In genomic region chr16:30951785-30952184, GRCh38 we compare ENCODE assay signal across 13 cellular contexts. TPM values are rescaled to one million over a fixed set of nuclear protein-coding genes. Genes with fewer than 3 reads are reported as not detected.
DNase-seq lines count a peak whose midpoint lies in the region; ATAC-seq and TF ChIP-seq lines count a peak whose summit lies in the region.
"Had no signal": no experiment of that assay in that cellular context is flagged by ENCODE, and none has a peak within 500 bp of the region (broad histone marks: within the 10 kb centered on the region; RNA-seq: fewer than 3 reads in every experiment).

No MANE protein-coding gene starts in this region.

- peaks cover 9% of the 10 kb centered on the region for H3K79me2 ChIP-seq in neural progenitor cell (ENCODE audit: low read depth)

- H4K20me1 ChIP-seq in neural progenitor cell (ENCODE audit: low read depth) = peaks cover 11% of the 10 kb centered on the region

- H3K9me3 ChIP-seq in neural progenitor cell (ENCODE audit: low read depth) = no peaks in the 10 kb centered on the region

- H3K9me3 Mint-ChIP-seq in natural killer cell (no peaks in the 10 kb centered on the region), neural progenitor cell (no peaks in the 10 kb centered on the region)
- no peaks in the 10 kb centered on the region for H3K9me3 Mint-ChIP-seq in natural killer cell treated with Interleukin-12 subunit alpha and Interleukin-12 subunit beta and Interleukin-15 and Interleukin-18, amount 100 ng/mL, for 72 hours
- H3K9me3 Mint-ChIP-seq: T-helper 2 cell treated with Interferon-gamma antibody and Interleukin-4, amounts not matched to agents 5 μg/mL and 100 μg/mL, for 36 hours had no signal

- peaks cover 42% of the 10 kb centered on the region for H3F3A ChIP-seq in neural progenitor cell (ENCODE audit: low read depth)

- H3K4me1 ChIP-seq in neural progenitor cell = peaks cover 19% of the 10 kb centered on the region

- H3K4me1 Mint-ChIP-seq in natural killer cell = peaks cover 16 to 28% of the 10 kb centered on the region in 2 donors
- peaks cover 18 to 19% of the 10 kb centered on the region in 2 donors for H3K4me1 Mint-ChIP-seq in natural killer cell treated with Interleukin-12 subunit alpha and Interleukin-12 subunit beta and Interleukin-15 and Interleukin-18, amount 100 ng/mL, for 72 hours (ENCODE audit: low read depth in 2 of 2)
- H3K4me1 Mint-ChIP-seq in neural progenitor cell = peaks cover 27% of the 10 kb centered on the region

- H3K4me3 ChIP-seq in fibroblast of mammary gland (ENCODE audit: control insufficient read depth, low read depth, low read length) (no peak overlapping the region), neural progenitor cell (no peak overlapping the region)

- no peak for DNase-seq in natural killer cell
- no peak for DNase-seq in natural killer cell treated with Interleukin-12 subunit alpha and Interleukin-12 subunit beta and Interleukin-15 and Interleukin-18, amount 100 ng/mL, for 72 hours (ENCODE audit: low spot score)
- peak; percentile 75 for DNase-seq in fibroblast of mammary gland (ENCODE audit: low read depth)
- DNase-seq in neural progenitor cell (ENCODE audit: low spot score) = no peak
- DNase-seq in superior temporal gyrus (ENCODE audit: extremely low spot score) = no peak
- no peak for DNase-seq in hepatic stellate cell (ENCODE audit: low spot score)
- DNase-seq in OCI-M1 (lab: John Stamatoyannopoulos, UW) = no peak
- DNase-seq in cerebellar nuclear complex (lab: John Stamatoyannopoulos, UW) = no peak
- DNase-seq: activated CD8-positive, alpha-beta memory T cell treated with anti-CD3 and anti-CD28 coated beads for 24 hours; activated naive CD4-positive, alpha-beta T cell treated with anti-CD3 and anti-CD28 coated beads, Interleukin-2, amount 50 U/mL, for 16 hours; effector CD4-positive, alpha-beta T cell; KG1 had no signal

- TF ChIP-seq CTCF in natural killer cell (IDR thresholded peaks at IDR 0.05) = no peak
- no peak for TF ChIP-seq CTCF in fibroblast of mammary gland (conservative IDR thresholded peaks at IDR 0.05; ENCODE audit: control insufficient read depth, insufficient read depth, low read depth, low read length)
- TF ChIP-seq CTCF in neural progenitor cell (IDR thresholded peaks at IDR 0.05) = no peak

- H3K27me3 Mint-ChIP-seq in natural killer cell (ENCODE audit: low read depth in 2 of 2) = no peaks in the 10 kb centered on the region
- H3K27me3 Mint-ChIP-seq in natural killer cell treated with Interleukin-12 subunit alpha and Interleukin-12 subunit beta and Interleukin-15 and Interleukin-18, amount 100 ng/mL, for 72 hours = no peaks in the 10 kb centered on the region
- H3K27me3 Mint-ChIP-seq in neural progenitor cell (ENCODE audit: insufficient read depth, low read depth) = peaks cover 7% of the 10 kb centered on the region

- no peak overlapping the region for H2AFZ ChIP-seq in neural progenitor cell (replicated peaks)

- no peaks in the 10 kb centered on the region for H3K36me3 ChIP-seq in neural progenitor cell

- no peaks in the 10 kb centered on the region for H3K36me3 Mint-ChIP-seq in natural killer cell
- no peaks in the 10 kb centered on the region for H3K36me3 Mint-ChIP-seq in natural killer cell treated with Interleukin-12 subunit alpha and Interleukin-12 subunit beta and Interleukin-15 and Interleukin-18, amount 100 ng/mL, for 72 hours
- H3K36me3 Mint-ChIP-seq in neural progenitor cell = no peaks in the 10 kb centered on the region

- ATAC-seq in natural killer cell = no peak
- ATAC-seq in natural killer cell treated with Interleukin-12 subunit alpha and Interleukin-12 subunit beta and Interleukin-15 and Interleukin-18, amount 100 ng/mL, for 72 hours = no peak

- peak overlapping the region in 1 of 2 donors; percentile 42 for H3K27ac Mint-ChIP-seq in natural killer cell
- H3K27ac Mint-ChIP-seq in natural killer cell treated with Interleukin-12 subunit alpha and Interleukin-12 subunit beta and Interleukin-15 and Interleukin-18, amount 100 ng/mL, for 72 hours = no peak overlapping the region
- peak overlapping the region; percentile 17 for H3K27ac Mint-ChIP-seq in neural progenitor cell
- H3K27ac Mint-ChIP-seq: T-helper 2 cell treated with Interferon-gamma antibody and Interleukin-4, amounts not matched to agents 5 μg/mL and 100 μg/mL, for 36 hours had no signal

- H3K4me2 ChIP-seq in neural progenitor cell = no peak overlapping the region

- H3K4me3 Mint-ChIP-seq in natural killer cell (peak overlapping the region; percentile 25), neural progenitor cell (no peak overlapping the region)
- H3K4me3 Mint-ChIP-seq in natural killer cell treated with Interleukin-12 subunit alpha and Interleukin-12 subunit beta and Interleukin-15 and Interleukin-18, amount 100 ng/mL, for 72 hours = no peak overlapping the region

- no peak overlapping the region for H3K9ac ChIP-seq in neural progenitor cell

- H3K27me3 ChIP-seq in neural progenitor cell = no peaks in the 10 kb centered on the region

- intact Hi-C loops in natural killer cell (cut with micrococcal nuclease) = no loop called here

- no peak overlapping the region for H3K27ac ChIP-seq in neural progenitor cell

RNA-seq across cellular contexts. Expression of gene ORAI3, which starts 2.9 kb away (rescaled TPM):
- total RNA-seq in natural killer cell (10 to 100 TPM; 10.8 to 19.8 (median 12.8) TPM), neural progenitor cell (ENCODE audit: low replicate concordance) (10.2 and 20.1 TPM in 2 replicates)
- total RNA-seq in natural killer cell treated with Interleukin-12 subunit alpha and Interleukin-12 subunit beta and Interleukin-15 and Interleukin-18, amount 100 ng/mL, for 72 hours = 10 to 100 TPM in 1 of 2 donors, 1 to 10 TPM in 1; 7.4 to 16.8 TPM

RNA-seq across cellular contexts. Expression of gene SETD1A, which starts 5.8 kb away (rescaled TPM):
- 10 to 100 TPM; 32.9 to 34.5 (median 33.9) TPM for total RNA-seq in natural killer cell
- total RNA-seq in natural killer cell treated with Interleukin-12 subunit alpha and Interleukin-12 subunit beta and Interleukin-15 and Interleukin-18, amount 100 ng/mL, for 72 hours = 10 to 100 TPM; 27.5 to 40.0 TPM
- total RNA-seq in neural progenitor cell (ENCODE audit: low replicate concordance) = 3.2 and 5.8 TPM in 2 replicates

RNA-seq across cellular contexts. Expression of gene FBXL19, which starts 28.4 kb away (rescaled TPM):
- total RNA-seq in natural killer cell (10 to 100 TPM; 10.1 to 13.3 (median 12.4) TPM), neural progenitor cell (ENCODE audit: low replicate concordance) (9.2 and 76.7 TPM in 2 replicates)
- total RNA-seq in natural killer cell treated with Interleukin-12 subunit alpha and Interleukin-12 subunit beta and Interleukin-15 and Interleukin-18, amount 100 ng/mL, for 72 hours = 10 to 100 TPM; 22.8 to 42.0 TPM

RNA-seq across cellular contexts. Expression of gene HSD3B7, which starts 33.2 kb away (rescaled TPM):
- total RNA-seq in natural killer cell (1 to 10 TPM in 1 of 3 donors, under 1 TPM in 2; 0.26 to 2.1 (median 0.39) TPM), neural progenitor cell (ENCODE audit: low replicate concordance) (1.4 and 2.9 TPM in 2 replicates)
- 1 to 10 TPM; 2.3 to 5.3 TPM for total RNA-seq in natural killer cell treated with Interleukin-12 subunit alpha and Interleukin-12 subunit beta and Interleukin-15 and Interleukin-18, amount 100 ng/mL, for 72 hours

RNA-seq across cellular contexts. Expression of gene CTF1, which starts 55.4 kb away (rescaled TPM):
- total RNA-seq in natural killer cell = under 1 TPM; 0.45 to 0.60 (median 0.47) TPM
- under 1 TPM; 0.17 to 0.36 TPM for total RNA-seq in natural killer cell treated with Interleukin-12 subunit alpha and Interleukin-12 subunit beta and Interleukin-15 and Interleukin-18, amount 100 ng/mL, for 72 hours
- 0.39 and 1.5 TPM in 2 replicates for total RNA-seq in neural progenitor cell (ENCODE audit: low replicate concordance)
